Comparison of ENCODE assay signal across 27 cellular contexts in genomic region chr1:182917386-182917785, GRCh38. TPM values are rescaled to one million over a fixed set of nuclear protein-coding genes. Genes with fewer than 3 reads are reported as not detected.
DNase-seq lines count a peak whose midpoint lies in the region; ATAC-seq and TF ChIP-seq lines count a peak whose summit lies in the region.
"Had no signal": no experiment of that assay in that cellular context is flagged by ENCODE, and none has a peak within 500 bp of the region (broad histone marks: within the 10 kb centered on the region; RNA-seq: fewer than 3 reads in every experiment).

No MANE protein-coding gene starts in this region.

- H3K79me2 ChIP-seq in KMS-11 (ENCODE audit: insufficient read depth, low read depth): no peaks in the 10 kb centered on the region

- no peak overlapping the region for H2AFZ ChIP-seq in KMS-11 (ENCODE audit: low read depth)

- no peak for TF ChIP-seq CTCF in KMS-11 (conservative IDR thresholded peaks at IDR 0.05; ENCODE audit: low read depth, low read length)

- DNase-seq in DMS79 treated with DMSO at 0.1 percent for 48 hours (lab: John Stamatoyannopoulos, UW) (peak; percentile 71), RPMI7951 (ENCODE audit: low read depth) (peak; percentile 43), glomerular visceral epithelial cell (ENCODE audit: extremely low spot score) (peak; percentile 41)
- no peak for DNase-seq in activated CD4-positive, CD25-positive, alpha-beta regulatory T cell (lab: John Stamatoyannopoulos, UW)
- DNase-seq: activated CD4-positive, alpha-beta memory T cell treated with anti-CD3 and anti-CD28 coated beads, Interleukin-2, amount 10 ng/mL, durations not matched to agents 7 days and 5 days; activated CD4-positive, alpha-beta T cell treated with anti-CD3 and anti-CD28 coated beads for 1 hour; activated CD8-positive, alpha-beta memory T cell treated with anti-CD3 and anti-CD28 coated beads, Interleukin-2, amount 50 U/mL, for 48 hours; activated naive CD4-positive, alpha-beta T cell treated with anti-CD3 and anti-CD28 coated beads, Interleukin-2, amount 10 ng/mL, durations not matched to agents 7 days and 5 days; amniotic stem cell; effector CD8-positive, alpha-beta T cell; foreskin fibroblast; heart left ventricle; NCI-H1092; NCI-H1694 treated with DMSO at 0.1 percent for 48 hours; NCI-H524 treated with DMSO at 0.1 percent for 48 hours; pancreas; Peyer's patch; T-helper 1 cell had no signal

- peak overlapping the region; percentile 7; the same call in 1 of the 2 replicates for H3K4me2 ChIP-seq in KMS-11

- no peak overlapping the region for H3K4me3 ChIP-seq in KMS-11 (IDR thresholded peaks at IDR 0.05; ENCODE audit: insufficient read depth, low read depth, low read length)
- H3K4me3 ChIP-seq: heart left ventricle, K562, pancreas, Peyer's patch, SJSA1 had no signal

- no peaks in the 10 kb centered on the region for H4K20me1 ChIP-seq in KMS-11 (ENCODE audit: insufficient read depth)

- no peaks in the 10 kb centered on the region for H3K27me3 ChIP-seq in KMS-11 (ENCODE audit: insufficient read depth, low read depth)
- H3K27me3 ChIP-seq: pancreas, Peyer's patch, SJSA1 had no signal

- no peaks in the 10 kb centered on the region for H3K36me3 ChIP-seq in KMS-11 (ENCODE audit: insufficient read depth)
- H3K36me3 ChIP-seq: heart left ventricle, pancreas, Peyer's patch, SJSA1 had no signal

- peaks cover 20% of the 10 kb centered on the region for H3K4me1 ChIP-seq in KMS-11 (ENCODE audit: low read depth, poor library complexity, severe bottlenecking)
- H3K4me1 ChIP-seq: heart left ventricle, pancreas, Peyer's patch, SJSA1 had no signal

- H3K9ac ChIP-seq in KMS-11: no peak overlapping the region

- ATAC-seq in HG02571 (IDR thresholded peaks at IDR 0.05; ENCODE audit: unreplicated experiment) (no peak), GM19395 (IDR thresholded peaks at IDR 0.05; ENCODE audit: unreplicated experiment) (no peak)
- ATAC-seq: heart left ventricle, K562, pancreas had no signal

- H3K27ac ChIP-seq in KMS-11: peak overlapping the region; percentile 2; the same call in 1 of the 2 replicates
- H3K27ac ChIP-seq: epithelial cell of prostate, heart left ventricle, pancreas, Peyer's patch, SJSA1 had no signal

RNA-seq across cellular contexts. Expression of gene SHCBP1L, which starts 35.6 kb away (rescaled TPM):
- total RNA-seq in RPMI7951 (2014; rRNA removed; shearing (Covaris generic)): not detected in 2 replicates
- total RNA-seq: activated CD4-positive, alpha-beta memory T cell treated with anti-CD3 and anti-CD28 coated beads, Interleukin-2, amount 10 ng/mL, durations not matched to agents 7 days and 5 days; bronchial epithelial cell; H1; K562; neural crest cell; pancreas; Peyer's patch; SJSA1 had no signal

Comparison
In these comparisons a context has a peak if more than half of its experiments do, and no peak if none do; other contexts are left out.
1. DNase-seq: peak in DMS79 treated with DMSO at 0.1 percent for 48 hours (single experiment), RPMI7951 (single experiment) and glomerular visceral epithelial cell (single experiment); none in activated CD4-positive, CD25-positive, alpha-beta regulatory T cell (0 of 4).